Comparison of ENCODE assay signal across 8 cellular contexts in genomic region chr9:120842685-120843485, GRCh38. TPM values are rescaled to one million over a fixed set of nuclear protein-coding genes. Genes with fewer than 3 reads are reported as not detected.
DNase-seq lines count a peak whose midpoint lies in the region; ATAC-seq, FAIRE-seq and TF ChIP-seq lines count a peak whose summit lies in the region.

PSMD5 (minus strand) TSS chr9:120842922; CDS start chr9:120842909, 13 bp downstream.

- intact Hi-C loops in activated B cell treated with CpG ODN at 0.5 μM for 24 hours (cut with micrococcal nuclease), result loop anchor here (1.0 to 2.0 kb wide), 7 partner anchors 25 to 359 kb away; partner anchors contain the start of genes FBXW2, MEGF9 and PHF19

- H3K36me3 Mint-ChIP-seq in activated B cell treated with CpG ODN at 0.5 μM for 24 hours (ENCODE audit: low read depth), result peaks cover 21% of the 10 kb centered on the region

- no peaks in the 10 kb centered on the region for H3K9me3 Mint-ChIP-seq in activated B cell treated with CpG ODN at 0.5 μM for 24 hours

- no peak for TF ChIP-seq CTCF in activated B cell treated with CpG ODN at 0.5 μM for 24 hours (IDR thresholded peaks at IDR 0.05)
- no peak for TF ChIP-seq CTCF in cardiac fibroblast (IDR thresholded peaks at IDR 0.05; ENCODE audit: low read depth, low read length)

- DNase-seq in NCI-H2196 treated with DMSO at 0.1 percent for 48 hours (lab: John Stamatoyannopoulos, UW; ENCODE audit: unreplicated experiment) (peak; percentile 98), activated B cell treated with CpG ODN at 0.5 μM for 24 hours (peak; percentile 75), cardiac fibroblast (ENCODE audit: low read depth in 2 of 2) (peak; percentile 100), iPS-NIHi7 (ENCODE audit: extremely low spot score) (peak; percentile 96), smooth muscle cell of the brain vasculature (ENCODE audit: low read depth, low spot score) (peak; percentile 96)

- H3K4me3 Mint-ChIP-seq in activated B cell treated with CpG ODN at 0.5 μM for 24 hours, result peak within 1 kb of the TSS; percentile 90

- peaks cover 42% of the 10 kb centered on the region for H3K4me1 Mint-ChIP-seq in activated B cell treated with CpG ODN at 0.5 μM for 24 hours

- peak within 1 kb of the TSS; percentile 91 for H3K27ac Mint-ChIP-seq in activated B cell treated with CpG ODN at 0.5 μM for 24 hours

- CTCF ChIA-PET in activated B cell treated with CpG ODN at 0.5 μM for 24 hours (lab: Charles Lee), result no interaction called here

- peak; percentile 51 for FAIRE-seq in A204.1 (lab: Jason Lieb, UNC)

- peak within 1 kb of the TSS; percentile 93 to 94 for H3K4me3 ChIP-seq in cardiac fibroblast (replicated peaks in 1 of 2; ENCODE audit: low read depth in 2 of 2, low read length in 2 of 2)

- POLR2A ChIA-PET in activated B cell treated with CpG ODN at 0.5 μM for 24 hours (lab: Charles Lee), result interaction anchor here (0.9 to 2.0 kb wide), 4 partner anchors 50 to 1424 kb away, joined by 3 to 5 read pairs (median 4); partner anchors contain the start of gene FBXW2

- H3K27me3 Mint-ChIP-seq in activated B cell treated with CpG ODN at 0.5 μM for 24 hours, result no peaks in the 10 kb centered on the region

- peak; percentile 97 for ATAC-seq in GM18861 (IDR thresholded peaks at IDR 0.05; ENCODE audit: unreplicated experiment)
- peak; percentile 100 for ATAC-seq in HG03103 (IDR thresholded peaks at IDR 0.05; ENCODE audit: low read depth, unreplicated experiment)
- ATAC-seq in activated B cell treated with CpG ODN at 0.5 μM for 24 hours (ENCODE audit: low read depth), result peak; percentile 99

RNA-seq across cellular contexts. Expression of gene PSMD5, which starts in this region (rescaled TPM):
- 34.8 and 38.9 TPM in 2 replicates for total RNA-seq in activated B cell treated with CpG ODN at 0.5 μM for 24 hours

Comparison
In these comparisons a context has a peak if more than half of its experiments do, and no peak if none do; other contexts are left out.
1. Peak in every context shown above with its lines: DNase-seq, ATAC-seq and H3K4me3 ChIP-seq.